Comparison of ENCODE assay signal across 11 cellular contexts in the genomic region with DNA sequence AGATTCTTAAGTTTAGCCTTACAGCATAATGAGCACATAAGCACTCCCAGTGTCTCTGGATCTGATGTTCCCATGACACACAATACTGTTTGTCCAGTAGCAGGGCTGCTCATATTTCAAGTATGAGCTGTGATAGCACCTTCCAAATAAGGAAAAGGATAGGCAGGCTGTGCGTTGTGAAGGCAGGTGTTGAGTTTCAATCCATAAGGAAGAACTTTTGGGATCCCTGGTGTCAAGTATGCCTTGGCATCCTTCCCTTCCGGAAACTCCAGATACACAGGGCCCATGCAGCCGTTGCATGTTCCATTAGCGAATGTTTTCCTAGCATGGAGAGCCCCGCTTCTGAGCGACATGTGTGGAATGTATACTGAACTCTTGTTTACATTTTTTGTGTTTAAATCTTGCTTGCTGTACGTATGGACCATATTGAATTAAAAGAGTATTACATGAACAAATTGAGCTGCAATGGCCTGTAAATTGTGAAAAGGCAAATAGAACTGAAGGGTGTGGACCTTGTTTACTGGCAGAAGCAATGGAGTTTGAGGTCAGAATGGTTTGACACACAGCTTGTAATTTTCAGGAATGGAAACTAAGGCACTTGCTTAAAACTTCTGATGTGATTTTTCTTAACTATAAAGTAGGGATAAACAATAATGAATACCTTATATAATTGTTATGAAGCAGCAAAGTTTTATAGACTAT. TPM values are rescaled to one million over a fixed set of nuclear protein-coding genes. Genes with fewer than 3 reads are reported as not detected.
DNase-seq lines count a peak whose midpoint lies in the region; ATAC-seq and TF ChIP-seq lines count a peak whose summit lies in the region.
"Had no signal": no experiment of that assay in that cellular context is flagged by ENCODE, and none has a peak within 500 bp of the region (broad histone marks: within the 10 kb centered on the region; RNA-seq: fewer than 3 reads in every experiment).

No MANE protein-coding gene starts in this region.

- TF ChIP-seq EP300 in stomach (IDR thresholded peaks at IDR 0.05) = no peak

- no peaks in the 10 kb centered on the region for H3K36me3 Mint-ChIP-seq in activated naive CD4-positive, alpha-beta T cell treated with anti-CD3 and anti-CD28 coated beads, Interleukin-2, amount 50 U/mL, for 72 hours

- peak overlapping the region; percentile 55 for H3K27ac ChIP-seq in left ventricle myocardium inferior (replicated peaks)
- H3K27ac ChIP-seq in stomach = peak overlapping the region; percentile 40 to 61 (median 47)

- H3K9me3 ChIP-seq in left ventricle myocardium inferior (replicated peaks) (peaks cover 10% of the 10 kb centered on the region), stomach (peaks cover 0 to 3% (median 0%) of the 10 kb centered on the region in 4 donors)

- intact Hi-C loops in left ventricle myocardium inferior (cut with micrococcal nuclease) = no loop called here
- intact Hi-C loops in stomach (cut with DNase I; ENCODE audit: low total_unique reads) = no loop called here

- H3K36me3 ChIP-seq in left ventricle myocardium inferior (no peaks in the 10 kb centered on the region), stomach (no peaks in the 10 kb centered on the region)

- DNase-seq in M059J (ENCODE audit: low read depth) (peak; percentile 15), NCI-H748 treated with DMSO at 0.1 percent for 48 hours (lab: John Stamatoyannopoulos, UW) (peak; percentile 96), left ventricle myocardium inferior (no peak), stomach (peak; percentile 75), erythroblast (lab: John Stamatoyannopoulos, UW) (no peak), ecto neural progenitor cell (ENCODE audit: low spot score) (no peak)
- DNase-seq in activated naive CD4-positive, alpha-beta T cell treated with anti-CD3 and anti-CD28 coated beads, Interleukin-2, amount 50 U/mL, for 72 hours (ENCODE audit: low spot score in 2 of 2) = no peak
- DNase-seq: activated T-cell treated with anti-CD3 and anti-CD28 coated beads for 4 hours, GF-D8, T-helper 17 cell had no signal

- TF ChIP-seq CTCF in left ventricle myocardium inferior (IDR thresholded peaks at IDR 0.05; ENCODE audit: borderline replicate concordance) (no peak), stomach (IDR thresholded peaks at IDR 0.05) (no peak)

- 18 to 39% (median 26%) methylated on average over 7 of the region's 7 CpGs for WGBS in stomach, 5 donors

- peaks cover 18% of the 10 kb centered on the region for H3K4me1 ChIP-seq in left ventricle myocardium inferior
- peaks cover 3 to 12% (median 6%) of the 10 kb centered on the region in 4 donors for H3K4me1 ChIP-seq in stomach

- no peak for TF ChIP-seq POLR2A in stomach (IDR thresholded peaks at IDR 0.05)
- TF ChIP-seq POLR2A in erythroblast (IDR thresholded peaks at IDR 0.05; ENCODE audit: low read length) = no peak

- no peaks in the 10 kb centered on the region for H3K9me3 Mint-ChIP-seq in activated naive CD4-positive, alpha-beta T cell treated with anti-CD3 and anti-CD28 coated beads, Interleukin-2, amount 50 U/mL, for 72 hours

- H3K27me3 ChIP-seq in left ventricle myocardium inferior (ENCODE audit: low read depth) (no peaks in the 10 kb centered on the region), stomach (no peaks in the 10 kb centered on the region)

- H3K27ac Mint-ChIP-seq in activated naive CD4-positive, alpha-beta T cell treated with anti-CD3 and anti-CD28 coated beads, Interleukin-2, amount 50 U/mL, for 72 hours = no peak overlapping the region
- H3K27ac Mint-ChIP-seq: T-helper 17 cell had no signal

- ATAC-seq in activated naive CD4-positive, alpha-beta T cell treated with anti-CD3 and anti-CD28 coated beads, Interleukin-2, amount 50 U/mL, for 72 hours = no peak
- ATAC-seq in HG02852 (IDR thresholded peaks at IDR 0.05; ENCODE audit: unreplicated experiment) = no peak
- ATAC-seq: T-helper 17 cell had no signal

- H3K4me3 ChIP-seq in left ventricle myocardium inferior (no peak overlapping the region), stomach (no peak overlapping the region)

RNA-seq across cellular contexts. Expression of a gene that starts 33.7 kb away (rescaled TPM):
- total RNA-seq in M059J (2014; rRNA removed; shearing (Covaris generic)) = 0.10 TPM in 1 of 2 replicates, not detected in the other
- total RNA-seq in left ventricle myocardium inferior (77.1 TPM), stomach (10 to 100 TPM in 4 of 5 donors, 1 to 10 TPM in 1; 8.8 to 79.9 (median 33.3) TPM)
- 10 to 100 TPM in 2 of 3 donors, 1 to 10 TPM in 1; 4.9 to 13.3 (median 12.6) TPM for polyA plus RNA-seq in stomach
- not detected for total RNA-seq in activated naive CD4-positive, alpha-beta T cell treated with anti-CD3 and anti-CD28 coated beads, Interleukin-2, amount 50 U/mL, for 72 hours
- total RNA-seq: T-helper 17 cell had no signal

Comparison
In these comparisons a context has a peak if more than half of its experiments do, and no peak if none do; other contexts are left out.
1. DNase-seq: peak in M059J (single experiment), NCI-H748 treated with DMSO at 0.1 percent for 48 hours (single experiment) and stomach (single experiment); none in left ventricle myocardium inferior (single experiment), activated naive CD4-positive, alpha-beta T cell treated with anti-CD3 and anti-CD28 coated beads, Interleukin-2, amount 50 U/mL, for 72 hours (0 of 2), erythroblast (0 of 2) and ecto neural progenitor cell (single experiment).